14 cellular contexts compared by ENCODE assay signal in the genomic region with DNA sequence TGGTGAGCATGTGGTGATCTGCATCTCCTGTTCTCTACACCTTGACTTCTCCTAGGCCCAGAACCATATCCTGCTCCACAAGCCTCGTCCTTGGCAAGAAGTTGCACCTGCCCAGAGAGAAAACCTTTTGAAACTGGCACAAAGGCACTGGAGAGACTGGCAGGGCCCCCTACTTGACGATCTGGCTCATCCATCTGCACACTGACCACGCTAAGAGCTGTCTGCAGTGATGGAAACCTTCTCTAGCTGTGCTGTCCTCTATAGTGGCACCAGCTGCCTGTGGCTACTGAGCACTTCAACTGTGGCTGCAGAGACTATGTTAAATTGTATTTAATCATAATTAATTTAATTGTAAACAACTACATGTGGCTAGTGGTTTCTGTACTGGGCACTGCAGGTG. TPM values are rescaled to one million over a fixed set of nuclear protein-coding genes. Genes with fewer than 3 reads are reported as not detected.
A peak's percentile ranks its signal among the peaks of the same experiment; 100 is the strongest.
DNase-seq lines count a peak whose midpoint lies in the region; ATAC-seq and TF ChIP-seq lines count a peak whose summit lies in the region.
"Had no signal": no experiment of that assay in that cellular context is flagged by ENCODE, and none has a peak within 500 bp of the region (broad histone marks: within the 10 kb centered on the region; RNA-seq: fewer than 3 reads in every experiment).

No MANE protein-coding gene starts in this region.

- H2BK120ac ChIP-seq in IMR-90 (ENCODE audit: low read depth, low read length) (peak overlapping the region; percentile 89), mesenchymal stem cell (ENCODE audit: low read depth, low read length) (no peak overlapping the region)

- H2AK9ac ChIP-seq in IMR-90 (replicated peaks; ENCODE audit: low read depth, low read length, poor library complexity), result no peak overlapping the region

- peaks cover 30% of the 10 kb centered on the region for H3K4me1 ChIP-seq in IMR-90 (ENCODE audit: control insufficient read depth, insufficient read depth, low read length)
- H3K4me1 ChIP-seq in OCI-LY3 (ENCODE audit: low read length), result peaks cover 78% of the 10 kb centered on the region
- H3K4me1 ChIP-seq in mesenchymal stem cell (ENCODE audit: control insufficient read depth, insufficient read depth, low read depth, low read length), result peaks cover 38% of the 10 kb centered on the region

- no peak overlapping the region for H3K18ac ChIP-seq in IMR-90 (ENCODE audit: low read depth, low read length)
- peak overlapping the region; percentile 22 to 23 for H3K18ac ChIP-seq in mesenchymal stem cell (ENCODE audit: low read depth in 1 of 2, low read length in 2 of 2)

- no peak overlapping the region for H3K9ac ChIP-seq in IMR-90 (ENCODE audit: low read depth, low read length)
- H3K9ac ChIP-seq in OCI-LY3 (ENCODE audit: low read length), result peak overlapping the region; percentile 66; the same call in 1 of the 2 replicates
- H3K9ac ChIP-seq in mesenchymal stem cell (ENCODE audit: low read length), result no peak overlapping the region

- BruUV-seq in IMR-90 (replicated peaks; lab: Mats Ljungman, UMichigan), result no TSS peak

- H3K36me3 ChIP-seq in IMR-90 (ENCODE audit: control insufficient read depth, insufficient read depth, low read length) (no peaks in the 10 kb centered on the region), OCI-LY3 (replicated peaks; ENCODE audit: low read depth, low read length) (no peaks in the 10 kb centered on the region), mesenchymal stem cell (ENCODE audit: control insufficient read depth in 1 of 2, insufficient read depth in 2 of 2, low read depth in 1 of 2, low read length in 2 of 2) (no peaks in the 10 kb centered on the region)
- H3K36me3 ChIP-seq: cardiac muscle cell, right atrium auricular region had no signal

- peak overlapping the region; percentile 99 for H3K4ac ChIP-seq in IMR-90 (ENCODE audit: low read depth, low read length)
- no peak overlapping the region for H3K4ac ChIP-seq in mesenchymal stem cell (ENCODE audit: low read depth in 1 of 2, low read length in 2 of 2)

- peaks cover 30% of the 10 kb centered on the region for H3K9me1 ChIP-seq in IMR-90 (ENCODE audit: insufficient read depth, low read length)

- CTCF ChIA-PET in IMR-90 (lab: Yijun Ruan, JAX), result interaction anchor here (0.7 kb wide), 1 partner anchor 81 kb away, joined by 6 read pairs; no protein-coding TSS in a partner anchor

- H3K27me3 ChIP-seq in IMR-90 (ENCODE audit: control insufficient read depth, insufficient read depth, low read length) (no peaks in the 10 kb centered on the region), OCI-LY3 (ENCODE audit: low read depth, low read length) (no peaks in the 10 kb centered on the region), mesenchymal stem cell (ENCODE audit: control insufficient read depth in 1 of 2, insufficient read depth in 1 of 2, low read length in 2 of 2) (no peaks in the 10 kb centered on the region)
- H3K27me3 ChIP-seq: cardiac muscle cell, right atrium auricular region had no signal

- H2AFZ ChIP-seq in IMR-90 (replicated peaks; ENCODE audit: low read length, poor library complexity) (no peak overlapping the region), OCI-LY3 (ENCODE audit: low read depth, low read length) (peak overlapping the region; percentile 53; the same call in 1 of the 2 replicates), mesenchymal stem cell (ENCODE audit: low read depth, low read length) (no peak overlapping the region)

- H3K9me3 ChIP-seq in IMR-90 (ENCODE audit: control insufficient read depth, insufficient read depth, low read length), result no peaks in the 10 kb centered on the region
- no peaks in the 10 kb centered on the region for H3K9me3 ChIP-seq in OCI-LY3 (ENCODE audit: insufficient read depth, low read length)
- no peaks in the 10 kb centered on the region for H3K9me3 ChIP-seq in mesenchymal stem cell (ENCODE audit: control insufficient read depth, low read length)
- H3K9me3 ChIP-seq: right atrium auricular region had no signal

- intact Hi-C loops in IMR-90 (cut with micrococcal nuclease), result no loop called here

- 86% methylated on average over 2 of the region's 3 CpGs; no CpG with 5 or more reads in 1 of the 2 experiments for WGBS in IMR-90 (ENCODE audit: extremely low coverage in 2 of 2, insufficient read length in 1 of 2), 2 experiments
- WGBS in mesenchymal stem cell, result 86% methylated on average over 3 of the region's 3 CpGs

- dilution Hi-C loops in IMR-90 (cut with HindIII; ENCODE audit: low sequenced_read_pairs, unreplicated experiment), result no loop called here

- H3K79me1 ChIP-seq in IMR-90 (ENCODE audit: low read depth in 1 of 2, low read length in 2 of 2) (peaks cover 0 to 10% of the 10 kb centered on the region in 2 experiments; a peak in 1 of 4 replicates), mesenchymal stem cell (replicated peaks; ENCODE audit: low read length, poor library complexity, severe bottlenecking) (no peaks in the 10 kb centered on the region)

- H3K4me2 ChIP-seq in IMR-90 (ENCODE audit: low read depth, low read length) (no peak overlapping the region), OCI-LY3 (ENCODE audit: low read length) (peak overlapping the region; percentile 72), mesenchymal stem cell (ENCODE audit: low read length, poor library complexity, severe bottlenecking) (no peak overlapping the region)

- no peak overlapping the region for H3K56ac ChIP-seq in IMR-90 (ENCODE audit: extremely low read depth, insufficient read depth, low read length)

- H3K79me2 ChIP-seq in OCI-LY3 (ENCODE audit: low read length), result no peaks in the 10 kb centered on the region

- ATAC-seq in IMR-90 (ENCODE audit: low read depth), result no peak
- no peak for ATAC-seq in GM18868 (IDR thresholded peaks at IDR 0.05; ENCODE audit: unreplicated experiment)
- no peak for ATAC-seq in HG03432 (IDR thresholded peaks at IDR 0.05; ENCODE audit: unreplicated experiment)
- ATAC-seq: stimulated activated effector memory CD8-positive, alpha-beta T cell treated with anti-CD3 and anti-CD28 coated beads, Interleukin-12 subunit alpha, Interleukin-12 subunit beta, amount 100 ng/mL, for 72 hours had no signal

- H4K91ac ChIP-seq in IMR-90 (ENCODE audit: insufficient read depth, low read depth, low read length) (peak overlapping the region; percentile 38; the same call in 1 of the 2 replicates), mesenchymal stem cell (ENCODE audit: low read length) (no peak overlapping the region)

- no peak for TF ChIP-seq POLR2A in IMR-90 (IDR thresholded peaks at IDR 0.05; ENCODE audit: low read depth, low read length)

- H2BK5ac ChIP-seq in IMR-90 (ENCODE audit: low read depth, low read length, poor library complexity, severe bottlenecking), result no peak overlapping the region
- no peak overlapping the region for H2BK5ac ChIP-seq in mesenchymal stem cell (ENCODE audit: low read depth, low read length, poor library complexity, severe bottlenecking)

- H4K5ac ChIP-seq in IMR-90 (ENCODE audit: low read depth, low read length), result no peak overlapping the region

- H4K8ac ChIP-seq in IMR-90 (ENCODE audit: low read depth in 2 of 2, low read length in 2 of 2) (peak overlapping the region in 1 of 2 experiments; percentile 68; a peak in 1 of 4 replicates), mesenchymal stem cell (ENCODE audit: low read length) (no peak overlapping the region)

- in situ Hi-C loops in IMR-90 (cut with MboI; ENCODE audit: low sequenced_read_pairs), result no loop called here

- H4K20me1 ChIP-seq in IMR-90 (ENCODE audit: insufficient read depth, low read length) (no peaks in the 10 kb centered on the region), OCI-LY3 (ENCODE audit: insufficient read depth, low read length) (no peaks in the 10 kb centered on the region)

- H2AK5ac ChIP-seq in IMR-90 (ENCODE audit: low read depth, low read length), result peak overlapping the region; percentile 79; the same call in 1 of the 2 replicates
- H2AK5ac ChIP-seq in mesenchymal stem cell (ENCODE audit: low read length, severe bottlenecking), result peak overlapping the region; percentile 67

- peak; percentile 58 for DNase-seq in COLO668 (lab: John Stamatoyannopoulos, UW; ENCODE audit: unreplicated experiment)
- no peak for DNase-seq in IMR-90
- no peak for DNase-seq in mesenchymal stem cell
- DNase-seq in LoVo (ENCODE audit: low spot score), result no peak
- no peak for DNase-seq in SW 1271 (lab: John Stamatoyannopoulos, UW)
- DNase-seq: foreskin fibroblast; NCI-H1105; stimulated activated CD4-positive, alpha-beta T cell treated with anti-CD3 and anti-CD28 coated beads, Interleukin-4, amount 100 ng/mL, for 24 hours had no signal

- POLR2A ChIA-PET in IMR-90 (lab: Charles Lee; ENCODE audit: unreplicated experiment), result no interaction called here

- TF ChIP-seq RAD21 in IMR-90 (IDR thresholded peaks at IDR 0.05; ENCODE audit: low read length), result no peak

- H3K27ac ChIP-seq in IMR-90 (ENCODE audit: insufficient read depth, low read length), result no peak overlapping the region
- peak overlapping the region; percentile 96 for H3K27ac ChIP-seq in OCI-LY3 (ENCODE audit: low read length)
- peak overlapping the region; percentile 88 for H3K27ac ChIP-seq in mesenchymal stem cell (ENCODE audit: low read length, poor library complexity, severe bottlenecking)
- H3K27ac ChIP-seq: cardiac muscle cell, right atrium auricular region had no signal

- peak overlapping the region; percentile 22 for H2BK20ac ChIP-seq in IMR-90 (ENCODE audit: low read depth, low read length)

- H2BK15ac ChIP-seq in IMR-90 (ENCODE audit: low read depth, low read length) (peak overlapping the region; percentile 37; the same call in 1 of the 3 replicates), mesenchymal stem cell (ENCODE audit: low read depth, poor library complexity, severe bottlenecking) (no peak overlapping the region)

- H3K14ac ChIP-seq in IMR-90 (replicated peaks; ENCODE audit: low read depth, low read length) (peak overlapping the region; percentile 46), mesenchymal stem cell (ENCODE audit: low read length in 2 of 2) (no peak overlapping the region)

- H3K23ac ChIP-seq in IMR-90 (ENCODE audit: low read depth, low read length) (peak overlapping the region; percentile 61; the same call in 1 of the 2 replicates), mesenchymal stem cell (ENCODE audit: low read length in 2 of 2) (no peak overlapping the region)

- H2BK12ac ChIP-seq in mesenchymal stem cell (ENCODE audit: low read length in 2 of 2), result peak overlapping the region; percentile 60 to 73

- H3K4me3 ChIP-seq in IMR-90 (ENCODE audit: insufficient read depth, low read depth, low read length) (no peak overlapping the region), OCI-LY3 (ENCODE audit: low read length) (peak overlapping the region; percentile 15; the same call in 1 of the 2 replicates), mesenchymal stem cell (ENCODE audit: insufficient read depth in 1 of 2, low read depth in 1 of 2, low read length in 2 of 2) (no peak overlapping the region)
- H3K4me3 ChIP-seq: cardiac muscle cell, right atrium auricular region had no signal

- TF ChIP-seq CTCF in IMR-90 (conservative IDR thresholded peaks at IDR 0.05; ENCODE audit: low read depth, low read length) (no peak), OCI-LY3 (IDR thresholded peaks at IDR 0.05; ENCODE audit: low read depth, low read length) (no peak)

RNA-seq across cellular contexts. Expression of a gene that starts 26.2 kb away (rescaled TPM):
- 106 and 205 TPM in 2 replicates for total RNA-seq in IMR-90 (2012; rRNA removed)
- polyA plus RNA-seq in IMR-90 (2012; rRNA removed), result 295 and 296 TPM in 2 replicates
- 198 and 487 TPM in 2 replicates for polyA plus RNA-seq in IMR-90 (2012; cell fraction: cytosol; rRNA removed)
- 41.4 and 203 TPM in 2 replicates for polyA plus RNA-seq in IMR-90 (2012; cell fraction: nucleus; rRNA removed; ENCODE audit: low replicate concordance)
- 684 TPM for polyA plus RNA-seq in mesenchymal stem cell (2013, experiment 1 of 2)
- polyA plus RNA-seq in mesenchymal stem cell (2013, experiment 2 of 2), result 720 TPM

RNA-seq across cellular contexts. Expression of a gene that starts 43.5 kb away (rescaled TPM):
- 1.7 and 2.9 TPM in 2 replicates for total RNA-seq in IMR-90 (2012; rRNA removed)
- polyA plus RNA-seq in IMR-90 (2012; rRNA removed), result 2.4 and 2.8 TPM in 2 replicates
- 0.80 and 1.8 TPM in 2 replicates for polyA plus RNA-seq in IMR-90 (2012; cell fraction: cytosol; rRNA removed)
- polyA plus RNA-seq in IMR-90 (2012; cell fraction: nucleus; rRNA removed; ENCODE audit: low replicate concordance), result 6.6 and 11.7 TPM in 2 replicates
- 18.5 TPM for polyA plus RNA-seq in mesenchymal stem cell (2013, experiment 1 of 2)
- polyA plus RNA-seq in mesenchymal stem cell (2013, experiment 2 of 2), result 17.8 TPM
